In the genomic region with DNA sequence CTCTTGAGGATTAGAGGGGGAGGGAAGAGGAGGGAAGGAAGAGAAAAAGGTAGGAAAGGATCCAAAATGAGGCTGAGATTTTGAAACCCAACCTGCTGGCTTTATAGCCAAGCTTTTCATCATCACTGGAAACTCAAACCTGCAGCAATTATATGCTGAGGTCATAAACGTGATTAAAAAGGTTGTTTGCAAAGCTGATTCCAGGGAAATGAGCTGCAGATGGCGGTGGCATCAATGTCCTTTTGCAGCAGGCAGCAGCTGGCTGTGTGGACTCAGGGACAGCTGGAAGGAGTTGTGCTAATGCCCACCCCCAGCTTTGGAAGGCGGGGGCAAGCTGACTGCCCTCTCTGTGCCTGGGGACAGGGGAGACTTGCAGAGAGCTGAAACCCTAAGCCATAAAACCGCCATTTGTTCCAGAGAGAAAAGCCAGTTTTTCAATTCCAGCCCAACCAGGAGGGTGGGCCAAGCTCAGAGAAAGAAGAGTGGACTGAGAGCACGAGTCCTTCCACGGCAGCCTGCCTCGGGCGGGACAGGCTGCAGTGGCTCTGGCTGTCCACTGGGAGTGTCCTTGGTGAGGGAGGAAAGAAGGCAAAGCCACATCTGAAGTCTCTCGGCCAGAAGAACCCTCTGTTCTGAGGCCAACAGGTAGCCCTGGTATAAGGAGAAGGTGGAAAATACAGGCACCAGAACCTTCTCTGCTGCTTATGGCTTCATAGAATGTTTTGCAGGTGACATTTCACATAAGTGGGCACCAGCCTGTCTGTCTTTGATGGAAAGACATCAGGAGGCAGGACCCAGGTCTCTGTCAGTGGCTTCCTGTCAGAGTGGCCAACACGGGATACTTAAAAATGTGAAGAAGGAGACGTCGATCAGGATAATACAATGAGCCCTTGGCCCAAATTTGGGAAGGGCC, we compare ENCODE assay signal across 8 cellular contexts.
DNase-seq lines count a peak whose midpoint lies in the region; ATAC-seq and TF ChIP-seq lines count a peak whose summit lies in the region.

No MANE protein-coding gene starts in this region.

- no peak overlapping the region for H3K27ac ChIP-seq in tibial nerve

- H3K36me3 ChIP-seq in tibial nerve: no peaks in the 10 kb centered on the region

- CTCF ChIA-PET in activated CD4-positive, alpha-beta memory T cell treated with anti-CD3 and anti-CD28 coated beads, Interleukin-2, amount 10 ng/mL, durations not matched to agents 7 days and 5 days (lab: Charles Lee): interaction anchor here (0.7 kb wide), 1 partner anchor 17 kb away, joined by 3 read pairs; no protein-coding TSS in a partner anchor

- H3K27ac Mint-ChIP-seq in activated CD4-positive, alpha-beta memory T cell treated with anti-CD3 and anti-CD28 coated beads, Interleukin-2, amount 10 ng/mL, durations not matched to agents 7 days and 5 days: no peak overlapping the region

- H3K4me3 Mint-ChIP-seq in activated CD4-positive, alpha-beta memory T cell treated with anti-CD3 and anti-CD28 coated beads, Interleukin-2, amount 10 ng/mL, durations not matched to agents 7 days and 5 days: no peak overlapping the region

- H3K27me3 ChIP-seq in tibial nerve: no peaks in the 10 kb centered on the region

- TF ChIP-seq EP300 in tibial nerve (IDR thresholded peaks at IDR 0.05): no peak

- WGBS in tibial nerve, 2 donors: 32 to 41% methylated on average over 12 of the region's 12 CpGs

- POLR2A ChIA-PET in activated CD4-positive, alpha-beta memory T cell treated with anti-CD3 and anti-CD28 coated beads, Interleukin-2, amount 10 ng/mL, durations not matched to agents 7 days and 5 days (lab: Charles Lee): no interaction called here

- peaks cover 38% of the 10 kb centered on the region for H3K27me3 Mint-ChIP-seq in activated CD4-positive, alpha-beta memory T cell treated with anti-CD3 and anti-CD28 coated beads, Interleukin-2, amount 10 ng/mL, durations not matched to agents 7 days and 5 days

- no peaks in the 10 kb centered on the region for H3K9me3 Mint-ChIP-seq in activated CD4-positive, alpha-beta memory T cell treated with anti-CD3 and anti-CD28 coated beads, Interleukin-2, amount 10 ng/mL, durations not matched to agents 7 days and 5 days

- no peak overlapping the region for H3K4me3 ChIP-seq in tibial nerve

- H3K9me3 ChIP-seq in tibial nerve: no peaks in the 10 kb centered on the region

- no peak for TF ChIP-seq POLR2A in tibial nerve (IDR thresholded peaks at IDR 0.05)

- TF ChIP-seq CTCF in tibial nerve (IDR thresholded peaks at IDR 0.05): peak; percentile 18 to 57 (median 33)

- no peaks in the 10 kb centered on the region for H3K36me3 Mint-ChIP-seq in activated CD4-positive, alpha-beta memory T cell treated with anti-CD3 and anti-CD28 coated beads, Interleukin-2, amount 10 ng/mL, durations not matched to agents 7 days and 5 days (ENCODE audit: low read depth)

- peaks cover 14% of the 10 kb centered on the region for H3K4me1 Mint-ChIP-seq in activated CD4-positive, alpha-beta memory T cell treated with anti-CD3 and anti-CD28 coated beads, Interleukin-2, amount 10 ng/mL, durations not matched to agents 7 days and 5 days

- no peak for ATAC-seq in GM18870 (IDR thresholded peaks at IDR 0.05; ENCODE audit: unreplicated experiment)
- no peak for ATAC-seq in GM21367 (IDR thresholded peaks at IDR 0.05; ENCODE audit: unreplicated experiment)

- DNase-seq in DMS153 treated with DMSO at 0.1 percent for 48 hours (lab: John Stamatoyannopoulos, UW; ENCODE audit: unreplicated experiment): peak; percentile 92
- DNase-seq in NCI-H146 treated with DMSO at 0.1 percent for 48 hours (lab: John Stamatoyannopoulos, UW; ENCODE audit: unreplicated experiment): peak; percentile 93
- DNase-seq in activated CD4-positive, alpha-beta memory T cell treated with anti-CD3 and anti-CD28 coated beads, Interleukin-2, amount 10 ng/mL, durations not matched to agents 7 days and 5 days: peak; percentile 12
- peak; percentile 69 for DNase-seq in iPS-NIHi11 (ENCODE audit: low spot score)
- no peak for DNase-seq in tibial nerve (ENCODE audit: low spot score in 2 of 2)
- DNase-seq in NAMALWA (ENCODE audit: low spot score): no peak

- H3K4me1 ChIP-seq in tibial nerve: peaks cover 0 to 13% (median 0%) of the 10 kb centered on the region in 4 donors

Comparison
In these comparisons a context has a peak if more than half of its experiments do, and no peak if none do; other contexts are left out.
1. DNase-seq: peak in DMS153 treated with DMSO at 0.1 percent for 48 hours (single experiment), NCI-H146 treated with DMSO at 0.1 percent for 48 hours (single experiment), activated CD4-positive, alpha-beta memory T cell treated with anti-CD3 and anti-CD28 coated beads, Interleukin-2, amount 10 ng/mL, durations not matched to agents 7 days and 5 days (single experiment) and iPS-NIHi11 (single experiment); none in tibial nerve (0 of 2) and NAMALWA (single experiment).